11 cellular contexts compared by ENCODE assay signal in the genomic region with DNA sequence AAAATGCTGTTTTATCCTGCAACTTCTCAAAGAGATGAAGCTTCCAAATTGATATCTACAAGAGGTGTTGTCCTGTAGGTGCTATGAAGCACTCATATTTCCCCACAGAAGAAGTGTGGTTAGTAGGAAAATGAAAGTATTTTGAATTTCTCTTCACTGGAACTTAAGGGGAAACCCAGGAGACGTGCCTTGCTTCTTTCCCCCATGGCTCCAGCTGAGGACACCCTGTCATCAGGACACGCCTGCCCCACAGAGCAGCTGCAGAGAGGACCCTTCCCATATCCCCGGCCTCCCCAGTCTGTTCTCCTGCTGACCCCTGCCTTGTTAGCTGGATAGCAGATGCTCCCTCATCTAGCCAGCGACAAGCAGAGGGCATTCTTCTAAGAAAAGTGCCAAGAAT.
DNase-seq lines count a peak whose midpoint lies in the region; ATAC-seq, FAIRE-seq and TF ChIP-seq lines count a peak whose summit lies in the region.
"Had no signal": no experiment of that assay in that cellular context is flagged by ENCODE, and none has a peak within 500 bp of the region (broad histone marks: within the 10 kb centered on the region; RNA-seq: fewer than 3 reads in every experiment).

No MANE protein-coding gene starts in this region.

- CTCF ChIA-PET in GM12878 (lab: Yijun Ruan, JAX) = interaction anchor here (1.1 kb wide), 1 partner anchor 9 kb away, joined by 3 read pairs; no protein-coding TSS in a partner anchor

- peaks cover 11% of the 10 kb centered on the region for H3K4me1 ChIP-seq in Karpas-422 (ENCODE audit: low read length)
- H3K4me1 ChIP-seq in GM12878 (ENCODE audit: control insufficient read depth, insufficient read depth, low read length) = peaks cover 22% of the 10 kb centered on the region
- no peaks in the 10 kb centered on the region for H3K4me1 ChIP-seq in right cardiac atrium (ENCODE audit: control insufficient read depth, insufficient read depth, low read length)

- POLR2A ChIA-PET in GM12878 (lab: Charles Lee) = no interaction called here

- no peak for TF ChIP-seq POLR2A in GM12878 (IDR thresholded peaks at IDR 0.05; ENCODE audit: low read depth, low read length)

- in situ Hi-C loops in GM12878 (cut with MboI) = no loop called here

- ATAC-seq in GM21619 (IDR thresholded peaks at IDR 0.05; ENCODE audit: unreplicated experiment) = peak; percentile 33
- ATAC-seq in GM12878 = peak; percentile 62
- ATAC-seq in right cardiac atrium = no peak

- H3K9me3 ChIP-seq in Karpas-422 (ENCODE audit: low read length) (no peaks in the 10 kb centered on the region), GM12878 (replicated peaks; ENCODE audit: control insufficient read depth, insufficient read depth, low read length) (no peaks in the 10 kb centered on the region; the same call in 1 of the 3 replicates), right cardiac atrium (ENCODE audit: control insufficient read depth, low read length) (no peaks in the 10 kb centered on the region)

- H3K79me2 ChIP-seq in Karpas-422 (ENCODE audit: low read length) (no peaks in the 10 kb centered on the region), GM12878 (ENCODE audit: control insufficient read depth, insufficient read depth, low read length) (no peaks in the 10 kb centered on the region)

- H3K27me3 ChIP-seq in Karpas-422 (ENCODE audit: low read length) = no peaks in the 10 kb centered on the region
- no peaks in the 10 kb centered on the region for H3K27me3 ChIP-seq in GM12878 (replicated peaks in 1 of 2; ENCODE audit: control insufficient read depth in 2 of 2, insufficient read depth in 2 of 2, low read length in 1 of 2)
- H3K27me3 ChIP-seq in right cardiac atrium (ENCODE audit: control insufficient read depth, insufficient read depth) = no peaks in the 10 kb centered on the region

- TF ChIP-seq CTCF in GM10266 (IDR thresholded peaks at IDR 0.05; ENCODE audit: control insufficient read depth, insufficient read depth, low read depth, missing control alignments) (no peak), GM12878 (IDR thresholded peaks at IDR 0.05 in 2 of 3, conservative IDR thresholded peaks at IDR 0.05 in 1 of 3; ENCODE audit: control insufficient read depth in 2 of 3, extremely low read depth in 1 of 3, insufficient read depth in 1 of 3, low read depth in 3 of 3, low read length in 3 of 3) (peak in 1 of 3 experiments; percentile 6; a peak in 1 of 6 replicates)

- SMC1A ChIA-PET in GM12878 (lab: Charles Lee; ENCODE audit: uncharacterized antibody, unreplicated experiment) = interaction anchor here (0.5 to 3.4 kb wide), 5 partner anchors 9 to 55 kb away, joined by 3 to 25 read pairs (median 4); no protein-coding TSS in a partner anchor

- DNase-seq in GM10266 (ENCODE audit: extremely low spot score) (peak; percentile 16), Karpas-422 (no peak), GM12878 (ENCODE audit: low read depth, low spot score) (peak; percentile 62), NAMALWA (ENCODE audit: low spot score) (no peak), SHP77 (lab: John Stamatoyannopoulos, UW) (no peak), SIG-M5 treated with dmso at 0.1 percent for 504 hours (lab: John Stamatoyannopoulos, UW; ENCODE audit: unreplicated experiment) (no peak), right cardiac atrium (no peak)
- DNase-seq: COR-L47, cortex of kidney had no signal

- FAIRE-seq in GM12878 (lab: Jason Lieb, UNC) = no peak

- intact Hi-C loops in GM12878 (cut with micrococcal nuclease; ENCODE audit: unreplicated experiment) = loop anchor here (1.0 to 10.0 kb wide), 5 partner anchors 21 to 84 kb away; no protein-coding TSS in a partner anchor
- intact Hi-C loops in right cardiac atrium (cut with DNase I) = no loop called here

- no peak overlapping the region for H3K27ac ChIP-seq in Karpas-422 (ENCODE audit: low read length)
- peak overlapping the region; percentile 47 for H3K27ac ChIP-seq in GM12878 (ENCODE audit: control insufficient read depth, insufficient read depth)
- no peak overlapping the region for H3K27ac ChIP-seq in right cardiac atrium (ENCODE audit: low read length)
- H3K27ac ChIP-seq: SK-N-MC had no signal

- H3K36me3 ChIP-seq in Karpas-422 (ENCODE audit: insufficient read depth, low read length) (no peaks in the 10 kb centered on the region), GM12878 (ENCODE audit: control insufficient read depth in 2 of 2, insufficient read depth in 2 of 2, low read length in 1 of 2) (no peaks in the 10 kb centered on the region)

- TF ChIP-seq RAD21 in GM12878 (IDR thresholded peaks at IDR 0.05; ENCODE audit: insufficient read depth, low read depth, low read length) = no peak

- no TSS peak for BruUV-seq in GM12878 (replicated peaks; lab: Mats Ljungman, UMichigan)

- H3K4me3 ChIP-seq in Karpas-422 (ENCODE audit: low read length) (no peak overlapping the region), GM12878 (0 out of 2 replicates have a peak overlapping the region, but pooled peaks have one; percentile 1), right cardiac atrium (ENCODE audit: low read length) (no peak overlapping the region)
- H3K4me3 ChIP-seq: SK-N-MC had no signal

- H2AFZ ChIP-seq in Karpas-422 (ENCODE audit: low read length) = no peak overlapping the region
- no peak overlapping the region for H2AFZ ChIP-seq in GM12878 (ENCODE audit: control insufficient read depth, low read depth, low read length)

- 3% methylated on average over 4 of the region's 4 CpGs for WGBS in GM12878 (ENCODE audit: insufficient coverage, insufficient replicate concordance, low lambda C conversion rate, missing lambda C conversion rate)
- WGBS in right cardiac atrium = 82% methylated on average over 4 of the region's 4 CpGs

- H3K9ac ChIP-seq in Karpas-422 (ENCODE audit: low read length) (no peak overlapping the region; the same call in 1 of the 2 replicates), GM12878 (ENCODE audit: control insufficient read depth, insufficient read depth, low read length) (no peak overlapping the region)

- RAD21 ChIA-PET in GM12878 (lab: Charles Lee; ENCODE audit: unreplicated experiment) = interaction anchor here (0.8 to 2.9 kb wide), 3 partner anchors 33 to 37 kb away, joined by 3 to 13 read pairs (median 3); no protein-coding TSS in a partner anchor

- TF ChIP-seq EP300 in GM12878 (IDR thresholded peaks at IDR 0.05; ENCODE audit: borderline replicate concordance in 1 of 2, control insufficient read depth in 1 of 2, low read depth in 2 of 2, low read length in 2 of 2) = no peak

- H3K4me2 ChIP-seq in Karpas-422 (ENCODE audit: low read depth, low read length, poor library complexity, severe bottlenecking) (peak overlapping the region; percentile 53), GM12878 (ENCODE audit: control insufficient read depth, insufficient read depth) (peak overlapping the region; percentile 82)

- H4K20me1 ChIP-seq in Karpas-422 (ENCODE audit: insufficient read depth, low read depth, low read length) (no peaks in the 10 kb centered on the region), GM12878 (ENCODE audit: control insufficient read depth, insufficient read depth) (no peaks in the 10 kb centered on the region)

- H3K9me2 ChIP-seq in Karpas-422 (replicated peaks; ENCODE audit: insufficient read depth, low read length) = no peaks in the 10 kb centered on the region

TF ChIP-seq in GM12878, 131 proteins besides CTCF, POLR2A, EP300 and RAD21 (continues in another document):
- TF ChIP-seq, protein P1, sequence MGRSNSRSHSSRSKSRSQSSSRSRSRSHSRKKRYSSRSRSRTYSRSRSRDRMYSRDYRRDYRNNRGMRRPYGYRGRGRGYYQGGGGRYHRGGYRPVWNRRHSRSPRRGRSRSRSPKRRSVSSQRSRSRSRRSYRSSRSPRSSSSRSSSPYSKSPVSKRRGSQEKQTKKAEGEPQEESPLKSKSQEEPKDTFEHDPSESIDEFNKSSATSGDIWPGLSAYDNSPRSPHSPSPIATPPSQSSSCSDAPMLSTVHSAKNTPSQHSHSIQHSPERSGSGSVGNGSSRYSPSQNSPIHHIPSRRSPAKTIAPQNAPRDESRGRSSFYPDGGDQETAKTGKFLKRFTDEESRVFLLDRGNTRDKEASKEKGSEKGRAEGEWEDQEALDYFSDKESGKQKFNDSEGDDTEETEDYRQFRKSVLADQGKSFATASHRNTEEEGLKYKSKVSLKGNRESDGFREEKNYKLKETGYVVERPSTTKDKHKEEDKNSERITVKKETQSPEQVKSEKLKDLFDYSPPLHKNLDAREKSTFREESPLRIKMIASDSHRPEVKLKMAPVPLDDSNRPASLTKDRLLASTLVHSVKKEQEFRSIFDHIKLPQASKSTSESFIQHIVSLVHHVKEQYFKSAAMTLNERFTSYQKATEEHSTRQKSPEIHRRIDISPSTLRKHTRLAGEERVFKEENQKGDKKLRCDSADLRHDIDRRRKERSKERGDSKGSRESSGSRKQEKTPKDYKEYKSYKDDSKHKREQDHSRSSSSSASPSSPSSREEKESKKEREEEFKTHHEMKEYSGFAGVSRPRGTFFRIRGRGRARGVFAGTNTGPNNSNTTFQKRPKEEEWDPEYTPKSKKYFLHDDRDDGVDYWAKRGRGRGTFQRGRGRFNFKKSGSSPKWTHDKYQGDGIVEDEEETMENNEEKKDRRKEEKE (IDR thresholded peaks at IDR 0.05) = no peak
- TF ChIP-seq, protein P2, sequence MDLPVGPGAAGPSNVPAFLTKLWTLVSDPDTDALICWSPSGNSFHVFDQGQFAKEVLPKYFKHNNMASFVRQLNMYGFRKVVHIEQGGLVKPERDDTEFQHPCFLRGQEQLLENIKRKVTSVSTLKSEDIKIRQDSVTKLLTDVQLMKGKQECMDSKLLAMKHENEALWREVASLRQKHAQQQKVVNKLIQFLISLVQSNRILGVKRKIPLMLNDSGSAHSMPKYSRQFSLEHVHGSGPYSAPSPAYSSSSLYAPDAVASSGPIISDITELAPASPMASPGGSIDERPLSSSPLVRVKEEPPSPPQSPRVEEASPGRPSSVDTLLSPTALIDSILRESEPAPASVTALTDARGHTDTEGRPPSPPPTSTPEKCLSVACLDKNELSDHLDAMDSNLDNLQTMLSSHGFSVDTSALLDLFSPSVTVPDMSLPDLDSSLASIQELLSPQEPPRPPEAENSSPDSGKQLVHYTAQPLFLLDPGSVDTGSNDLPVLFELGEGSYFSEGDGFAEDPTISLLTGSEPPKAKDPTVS (IDR thresholded peaks at IDR 0.05; ENCODE audit: low read depth, low read length) = no peak
- TF ChIP-seq, protein P3, sequence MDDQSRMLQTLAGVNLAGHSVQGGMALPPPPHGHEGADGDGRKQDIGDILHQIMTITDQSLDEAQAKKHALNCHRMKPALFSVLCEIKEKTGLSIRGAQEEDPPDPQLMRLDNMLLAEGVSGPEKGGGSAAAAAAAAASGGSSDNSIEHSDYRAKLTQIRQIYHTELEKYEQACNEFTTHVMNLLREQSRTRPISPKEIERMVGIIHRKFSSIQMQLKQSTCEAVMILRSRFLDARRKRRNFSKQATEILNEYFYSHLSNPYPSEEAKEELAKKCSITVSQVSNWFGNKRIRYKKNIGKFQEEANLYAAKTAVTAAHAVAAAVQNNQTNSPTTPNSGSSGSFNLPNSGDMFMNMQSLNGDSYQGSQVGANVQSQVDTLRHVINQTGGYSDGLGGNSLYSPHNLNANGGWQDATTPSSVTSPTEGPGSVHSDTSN (IDR thresholded peaks at IDR 0.05; ENCODE audit: insufficient replicate concordance, low read depth, low read length) = no peak
- TF ChIP-seq RFX5 (IDR thresholded peaks at IDR 0.05; ENCODE audit: low read depth, low read length) (no peak), BCL11A (IDR thresholded peaks at IDR 0.05; ENCODE audit: low read depth, low read length) (peak; percentile 24; the same call in 1 of the 2 replicates)

Comparison
In these comparisons a context has a peak if more than half of its experiments do, and no peak if none do; other contexts are left out.
1. DNase-seq: peak in GM10266 (single experiment) and GM12878 (single experiment); none in Karpas-422 (single experiment), NAMALWA (single experiment), SHP77 (0 of 2), SIG-M5 treated with dmso at 0.1 percent for 504 hours (single experiment) and right cardiac atrium (0 of 3).
2. ATAC-seq: peak in GM21619 (single experiment) and GM12878 (single experiment); none in right cardiac atrium (0 of 2).